8 cellular contexts compared by ENCODE assay signal in the genomic region with DNA sequence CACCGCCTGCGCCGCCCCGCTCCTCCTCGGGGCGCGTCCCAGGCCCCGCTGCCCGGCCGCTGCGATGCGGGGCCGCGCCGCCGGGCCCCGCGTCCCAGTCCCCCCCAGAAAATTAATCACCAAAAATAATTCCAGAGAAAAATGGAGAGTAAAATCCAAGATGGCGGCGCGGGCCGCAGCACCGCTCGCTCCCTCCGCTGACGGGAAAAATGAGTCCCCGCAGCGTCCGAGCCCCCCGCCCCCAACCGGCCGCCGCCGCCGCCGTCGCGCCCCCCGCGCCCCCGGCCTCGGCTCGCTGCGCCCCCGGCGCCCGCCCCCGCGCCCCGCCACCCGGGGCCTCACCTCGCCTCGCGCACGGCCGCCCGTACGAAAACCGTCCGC. TPM values are rescaled to one million over a fixed set of nuclear protein-coding genes. Genes with fewer than 3 reads are reported as not detected.
DNase-seq lines count a peak whose midpoint lies in the region; ATAC-seq and TF ChIP-seq lines count a peak whose summit lies in the region.

A gene (minus strand): TSS at position 162 of the 381 bp plus-strand sequence. CDS start 23,220 bp downstream, outside the sequence.

- POLR2A ChIA-PET in GM10248 (lab: Yijun Ruan, JAX): no interaction called here

- H3K27ac ChIP-seq in RWPE2 (ENCODE audit: poor library complexity, severe bottlenecking): peak within 1 kb of the TSS; percentile 93
- peak within 1 kb of the TSS; percentile 97 for H3K27ac ChIP-seq in skeletal muscle tissue (ENCODE audit: low read depth, low read length)

- CTCF ChIA-PET in GM10248 (lab: Yijun Ruan, JAX): interaction anchor here (7.2 kb wide), 1 partner anchor 17 kb away, joined by 89 read pairs; no protein-coding TSS in a partner anchor

- peak within 1 kb of the TSS; percentile 95 for H3K9ac ChIP-seq in iPS-15b (ENCODE audit: low read depth, low read length)
- peak within 1 kb of the TSS; percentile 89 to 96 (median 94) for H3K9ac ChIP-seq in skeletal muscle tissue (ENCODE audit: low read depth in 1 of 3, low read length in 3 of 3)

- H3K4me3 ChIP-seq in RWPE2 (ENCODE audit: severe bottlenecking) (peak within 1 kb of the TSS; percentile 59), astrocyte of the spinal cord (ENCODE audit: low read depth, low read length) (peak within 1 kb of the TSS; percentile 82), iPS-15b (ENCODE audit: low read depth, low read length) (peak within 1 kb of the TSS; percentile 96), skeletal muscle tissue (ENCODE audit: low read length in 3 of 3) (peak within 1 kb of the TSS; percentile 87 to 97 (median 92))

- H3K27me3 ChIP-seq in RWPE2 (ENCODE audit: insufficient read depth, poor library complexity, severe bottlenecking) (no peaks in the 10 kb centered on the region), iPS-15b (ENCODE audit: control insufficient read depth, insufficient read depth, low read length) (peaks cover 12% of the 10 kb centered on the region), skeletal muscle tissue (ENCODE audit: control insufficient read depth in 3 of 3, insufficient read depth in 3 of 3, low read length in 3 of 3) (no peaks in the 10 kb centered on the region)

- ATAC-seq in HG02840 (IDR thresholded peaks at IDR 0.05; ENCODE audit: low FRiP score, unreplicated experiment): peak; percentile 20
- no peak for ATAC-seq in RWPE2 (ENCODE audit: low read depth)
- ATAC-seq in GM21576 (IDR thresholded peaks at IDR 0.05; ENCODE audit: unreplicated experiment): no peak

- no peaks in the 10 kb centered on the region for H3K36me3 ChIP-seq in RWPE2 (ENCODE audit: low read depth)
- H3K36me3 ChIP-seq in iPS-15b (ENCODE audit: control insufficient read depth, insufficient read depth, low read length): no peaks in the 10 kb centered on the region
- no peaks in the 10 kb centered on the region for H3K36me3 ChIP-seq in skeletal muscle tissue (ENCODE audit: control insufficient read depth in 3 of 3, insufficient read depth in 3 of 3, low read length in 3 of 3)

- in situ Hi-C loops in astrocyte of the spinal cord (cut with HindIII; ENCODE audit: low sequenced_read_pairs): no loop called here

- peak; percentile 48 for DNase-seq in GM10248 (ENCODE audit: extremely low spot score)
- no peak for DNase-seq in RWPE2 (ENCODE audit: low spot score)
- DNase-seq in astrocyte of the spinal cord (ENCODE audit: low read depth, low spot score): peak; percentile 46
- DNase-seq in globus pallidus (ENCODE audit: low spot score): no peak

- peaks cover 6% of the 10 kb centered on the region for H3K4me1 ChIP-seq in RWPE2 (ENCODE audit: insufficient read depth, poor library complexity, severe bottlenecking)
- H3K4me1 ChIP-seq in iPS-15b (ENCODE audit: control insufficient read depth, insufficient read depth, low read length): peaks cover 9% of the 10 kb centered on the region
- peaks cover 53 to 57% (median 55%) of the 10 kb centered on the region in 3 donors for H3K4me1 ChIP-seq in skeletal muscle tissue (ENCODE audit: control insufficient read depth in 3 of 3, insufficient read depth in 3 of 3, low read length in 3 of 3)

- H3K9me3 ChIP-seq in RWPE2 (ENCODE audit: severe bottlenecking) (no peaks in the 10 kb centered on the region), iPS-15b (ENCODE audit: control insufficient read depth, insufficient read depth, low read length) (no peaks in the 10 kb centered on the region), skeletal muscle tissue (ENCODE audit: control insufficient read depth in 3 of 3, low read length in 3 of 3) (no peaks in the 10 kb centered on the region)

- TF ChIP-seq CTCF in GM10248 (IDR thresholded peaks at IDR 0.05; ENCODE audit: control extremely low read depth, extremely low read depth, low read depth, missing control alignments): no peak
- TF ChIP-seq CTCF in RWPE2 (IDR thresholded peaks at IDR 0.05; ENCODE audit: poor library complexity, severe bottlenecking): no peak
- no peak for TF ChIP-seq CTCF in astrocyte of the spinal cord (IDR thresholded peaks at IDR 0.05; ENCODE audit: low read depth, low read length)

RNA-seq across cellular contexts. Expression of the gene that starts here (rescaled TPM):
- 39.7 TPM for total RNA-seq in skeletal muscle tissue

Comparison
In these comparisons a context has a peak if more than half of its experiments do, and no peak if none do; other contexts are left out.
1. DNase-seq: peak in GM10248 (single experiment) and astrocyte of the spinal cord (single experiment); none in RWPE2 (single experiment) and globus pallidus (single experiment).
2. Peak in every context shown above with its lines, with median percentiles within 50 percentile points of each other: H3K4me3 ChIP-seq.